Comparison of ENCODE assay signal across 14 cellular contexts in genomic region chr17:38416840-38417209, GRCh38. TPM values are rescaled to one million over a fixed set of nuclear protein-coding genes. Genes with fewer than 3 reads are reported as not detected.
DNase-seq lines count a peak whose midpoint lies in the region; ATAC-seq and TF ChIP-seq lines count a peak whose summit lies in the region.
"Had no signal": no experiment of that assay in that cellular context is flagged by ENCODE, and none has a peak within 500 bp of the region (broad histone marks: within the 10 kb centered on the region; RNA-seq: fewer than 3 reads in every experiment).

No MANE protein-coding gene starts in this region.

- CTCF ChIA-PET in IMR-90 (lab: Yijun Ruan, JAX): no interaction called here

- H3K23ac ChIP-seq in IMR-90 (ENCODE audit: low read depth, low read length) (no peak overlapping the region), neuronal stem cell (ENCODE audit: low read depth, low read length, poor library complexity) (no peak overlapping the region)

- H3K4me1 ChIP-seq in IMR-90 (ENCODE audit: control insufficient read depth, insufficient read depth, low read length): peaks cover 19% of the 10 kb centered on the region
- H3K4me1 ChIP-seq in neuronal stem cell (ENCODE audit: control insufficient read depth in 2 of 2, insufficient read depth in 1 of 2, low read depth in 1 of 2, low read length in 2 of 2): peaks cover 47 to 54% of the 10 kb centered on the region in 2 donors
- peaks cover 8% of the 10 kb centered on the region for H3K4me1 ChIP-seq in effector memory CD4-positive, alpha-beta T cell (ENCODE audit: control insufficient read depth, insufficient read depth, low read length, poor library complexity, severe bottlenecking)

- in situ Hi-C loops in IMR-90 (cut with MboI; ENCODE audit: low sequenced_read_pairs): no loop called here

- H3K14ac ChIP-seq in IMR-90 (replicated peaks; ENCODE audit: low read depth, low read length) (no peak overlapping the region), neuronal stem cell (ENCODE audit: low read length) (no peak overlapping the region)

- H3K4me2 ChIP-seq in IMR-90 (ENCODE audit: low read depth, low read length) (no peak overlapping the region), neuronal stem cell (ENCODE audit: insufficient read depth, low read length, poor library complexity, severe bottlenecking) (no peak overlapping the region)
- H3K4me2 ChIP-seq: PC-9 had no signal

- H4K20me1 ChIP-seq in IMR-90 (ENCODE audit: insufficient read depth, low read length): no peaks in the 10 kb centered on the region; the same call in 1 of the 2 replicates

- no peak for TF ChIP-seq CTCF in IMR-90 (conservative IDR thresholded peaks at IDR 0.05; ENCODE audit: low read depth, low read length)

- TF ChIP-seq POLR2A in IMR-90 (IDR thresholded peaks at IDR 0.05; ENCODE audit: low read depth, low read length): no peak

- ATAC-seq in IMR-90 (ENCODE audit: low read depth): no peak

- H3K56ac ChIP-seq in IMR-90 (ENCODE audit: extremely low read depth, insufficient read depth, low read length): no peak overlapping the region

- H3K9ac ChIP-seq in IMR-90 (ENCODE audit: low read depth, low read length) (no peak overlapping the region), neuronal stem cell (ENCODE audit: low read depth, low read length, poor library complexity) (no peak overlapping the region)

- H3K9me1 ChIP-seq in IMR-90 (ENCODE audit: insufficient read depth, low read length): 0 out of 2 replicates have a peak, but pooled peaks cover 6% of the 10 kb centered on the region

- H2BK12ac ChIP-seq in neuronal stem cell (ENCODE audit: low read length): peak overlapping the region; percentile 51

- POLR2A ChIA-PET in IMR-90 (lab: Charles Lee; ENCODE audit: unreplicated experiment): no interaction called here

- H2BK5ac ChIP-seq in IMR-90 (ENCODE audit: low read depth, low read length, poor library complexity, severe bottlenecking) (no peak overlapping the region), neuronal stem cell (ENCODE audit: low read length) (no peak overlapping the region)

- no peak overlapping the region for H3K4me3 ChIP-seq in IMR-90 (ENCODE audit: insufficient read depth, low read depth, low read length)
- H3K4me3 ChIP-seq in neuronal stem cell (ENCODE audit: low read length in 2 of 2): no peak overlapping the region
- no peak overlapping the region for H3K4me3 ChIP-seq in effector memory CD4-positive, alpha-beta T cell (ENCODE audit: insufficient read depth, low read depth, low read length, poor library complexity, severe bottlenecking)
- H3K4me3 ChIP-seq: dorsolateral prefrontal cortex, left ventricle myocardium inferior, PC-9, thyroid gland had no signal

- DNase-seq in IMR-90 (no peak), NCI-H1436 (lab: John Stamatoyannopoulos, UW) (peak; percentile 43), SK-N-DZ (ENCODE audit: low spot score) (peak; percentile 60), neuronal stem cell (ENCODE audit: low spot score) (no peak), amygdala (lab: John Stamatoyannopoulos, UW) (no peak), OCI-M2 (lab: John Stamatoyannopoulos, UW; ENCODE audit: unreplicated experiment) (no peak)
- no peak for DNase-seq in effector memory CD4-positive, alpha-beta T cell
- DNase-seq: activated naive CD4-positive, alpha-beta T cell treated with anti-CD3 and anti-CD28 coated beads, Interleukin-2, amount 50 U/mL, for 16 hours; CD4-positive, CD25-positive, alpha-beta regulatory T cell; dorsolateral prefrontal cortex; left ventricle myocardium inferior; naive B cell; PC-9; thyroid gland had no signal

- H3K9me3 ChIP-seq in IMR-90 (ENCODE audit: control insufficient read depth, insufficient read depth, low read length) (no peaks in the 10 kb centered on the region), neuronal stem cell (replicated peaks in 1 of 2; ENCODE audit: control insufficient read depth in 2 of 2, insufficient read depth in 1 of 2, low read depth in 1 of 2, low read length in 2 of 2) (no peaks in the 10 kb centered on the region)
- no peaks in the 10 kb centered on the region for H3K9me3 ChIP-seq in effector memory CD4-positive, alpha-beta T cell (ENCODE audit: control insufficient read depth, low read length)
- H3K9me3 ChIP-seq: left ventricle myocardium inferior, thyroid gland had no signal

- no CpG with 5 or more reads among the region's 1 CpG for WGBS in IMR-90 (ENCODE audit: extremely low coverage in 2 of 2, insufficient read length in 1 of 2), 2 experiments
- WGBS in neuronal stem cell (ENCODE audit: extremely low coverage in 2 of 2, insufficient read length in 2 of 2, insufficient replicate concordance in 1 of 2), 2 donors: no CpG with 5 or more reads among the region's 1 CpG

- H3K18ac ChIP-seq in IMR-90 (ENCODE audit: low read depth, low read length) (no peak overlapping the region), neuronal stem cell (ENCODE audit: low read length) (no peak overlapping the region)

- H3K27ac ChIP-seq in IMR-90 (ENCODE audit: insufficient read depth, low read length) (no peak overlapping the region), neuronal stem cell (replicated peaks; ENCODE audit: low read length) (no peak overlapping the region)
- no peak overlapping the region for H3K27ac ChIP-seq in effector memory CD4-positive, alpha-beta T cell (ENCODE audit: insufficient read depth, low read length, poor library complexity, severe bottlenecking)
- H3K27ac ChIP-seq: left ventricle myocardium inferior, PC-9, thyroid gland had no signal

- H2AK5ac ChIP-seq in IMR-90 (ENCODE audit: low read depth, low read length): 0 out of 2 replicates have a peak overlapping the region, but pooled peaks have one; percentile 15
- H2AK5ac ChIP-seq in neuronal stem cell (ENCODE audit: low read depth, low read length): no peak overlapping the region

- TF ChIP-seq RAD21 in IMR-90 (IDR thresholded peaks at IDR 0.05; ENCODE audit: low read length): no peak

- H2BK20ac ChIP-seq in IMR-90 (ENCODE audit: low read depth, low read length): no peak overlapping the region

- H2BK15ac ChIP-seq in IMR-90 (ENCODE audit: low read depth, low read length) (no peak overlapping the region), neuronal stem cell (ENCODE audit: low read length) (no peak overlapping the region)

- H3K79me1 ChIP-seq in IMR-90 (ENCODE audit: low read depth in 1 of 2, low read length in 2 of 2) (no peaks in the 10 kb centered on the region; a peak in 1 of 4 replicates), neuronal stem cell (ENCODE audit: low read depth, low read length) (no peaks in the 10 kb centered on the region)

- H4K5ac ChIP-seq in IMR-90 (ENCODE audit: low read depth, low read length): no peak overlapping the region

- H2AK9ac ChIP-seq in IMR-90 (replicated peaks; ENCODE audit: low read depth, low read length, poor library complexity): no peak overlapping the region

- no peak overlapping the region for H2BK120ac ChIP-seq in IMR-90 (ENCODE audit: low read depth, low read length)
- H2BK120ac ChIP-seq in neuronal stem cell (ENCODE audit: low read depth, low read length): no peak overlapping the region

- H4K91ac ChIP-seq in IMR-90 (ENCODE audit: insufficient read depth, low read depth, low read length) (no peak overlapping the region), neuronal stem cell (ENCODE audit: low read depth, low read length, poor library complexity) (no peak overlapping the region)

- dilution Hi-C loops in IMR-90 (cut with HindIII; ENCODE audit: low sequenced_read_pairs, unreplicated experiment): no loop called here

- H3K27me3 ChIP-seq in IMR-90 (ENCODE audit: control insufficient read depth, insufficient read depth, low read length) (peaks cover 27% of the 10 kb centered on the region), neuronal stem cell (ENCODE audit: control insufficient read depth in 3 of 3, insufficient read depth in 3 of 3, low read depth in 1 of 3, low read length in 3 of 3) (peaks cover 0 to 50% (median 6%) of the 10 kb centered on the region in 3 experiments)
- H3K27me3 ChIP-seq in effector memory CD4-positive, alpha-beta T cell (replicated peaks; ENCODE audit: control insufficient read depth, insufficient read depth, low read length, poor library complexity, severe bottlenecking): peaks cover 29% of the 10 kb centered on the region

- no peak overlapping the region for H3K4ac ChIP-seq in IMR-90 (ENCODE audit: low read depth, low read length)
- no peak overlapping the region for H3K4ac ChIP-seq in neuronal stem cell (ENCODE audit: low read length)

- intact Hi-C loops in IMR-90 (cut with micrococcal nuclease): no loop called here

- no TSS peak for BruUV-seq in IMR-90 (replicated peaks; lab: Mats Ljungman, UMichigan)

- H4K8ac ChIP-seq in IMR-90 (ENCODE audit: low read depth in 2 of 2, low read length in 2 of 2): no peak overlapping the region
- no peak overlapping the region for H4K8ac ChIP-seq in neuronal stem cell (ENCODE audit: low read depth, low read length)

- no peaks in the 10 kb centered on the region for H3K36me3 ChIP-seq in IMR-90 (ENCODE audit: control insufficient read depth, insufficient read depth, low read length)
- H3K36me3 ChIP-seq in neuronal stem cell (replicated peaks in 1 of 2; ENCODE audit: control insufficient read depth in 2 of 2, insufficient read depth in 2 of 2, low read length in 2 of 2): no peaks in the 10 kb centered on the region
- H3K36me3 ChIP-seq in effector memory CD4-positive, alpha-beta T cell (ENCODE audit: control insufficient read depth, insufficient read depth, low read length): no peaks in the 10 kb centered on the region
- H3K36me3 ChIP-seq: left ventricle myocardium inferior, thyroid gland had no signal

- H2AFZ ChIP-seq in IMR-90 (replicated peaks; ENCODE audit: low read length, poor library complexity) (no peak overlapping the region), neuronal stem cell (ENCODE audit: low read length) (no peak overlapping the region)
- H2AFZ ChIP-seq: PC-9 had no signal

TF ChIP-seq in IMR-90, 13 proteins besides CTCF, POLR2A, EP300 and RAD21 (continues in another document):
- TF ChIP-seq MAZ (IDR thresholded peaks at IDR 0.05; ENCODE audit: borderline replicate concordance, low read depth, low read length): no peak
- no peak for TF ChIP-seq SMC3 (IDR thresholded peaks at IDR 0.05; ENCODE audit: low read depth, low read length)
- no peak for TF ChIP-seq RFX5 (IDR thresholded peaks at IDR 0.05; ENCODE audit: low read depth, low read length)
- TF ChIP-seq CHD1 (IDR thresholded peaks at IDR 0.05; ENCODE audit: low read depth, low read length): no peak
- TF ChIP-seq MAFK (IDR thresholded peaks at IDR 0.05; ENCODE audit: low read depth, low read length): no peak
- TF ChIP-seq RCOR1 (IDR thresholded peaks at IDR 0.05; ENCODE audit: insufficient replicate concordance, low read length): no peak
- TF ChIP-seq BHLHE40 (IDR thresholded peaks at IDR 0.05; ENCODE audit: low read depth, low read length): no peak

RNA-seq across cellular contexts. Expression of gene ARHGAP23, which starts 11.4 kb away (rescaled TPM):
- 9.3 and 17.8 TPM in 2 replicates for total RNA-seq in IMR-90 (2012; rRNA removed)
- 42.7 and 43.3 TPM in 2 replicates for polyA plus RNA-seq in IMR-90 (2012; rRNA removed)
- polyA plus RNA-seq in IMR-90 (2012; cell fraction: cytosol; rRNA removed): 30.0 and 40.5 TPM in 2 replicates
- polyA plus RNA-seq in IMR-90 (2012; cell fraction: nucleus; rRNA removed; ENCODE audit: low replicate concordance): 56.1 and 68.3 TPM in 2 replicates
- 18.2 and 21.7 TPM in 2 replicates for polyA plus RNA-seq in SK-N-DZ (2014; cell fraction: cytosol; rRNA removed)
- polyA plus RNA-seq in SK-N-DZ (2014; cell fraction: nucleus; rRNA removed): 20.8 and 21.0 TPM in 2 replicates
- polyA plus RNA-seq in neuronal stem cell (2013, experiment 1 of 2): 15.0 TPM
- 15.8 TPM for polyA plus RNA-seq in neuronal stem cell (2013, experiment 2 of 2)

Comparison
In these comparisons a context has a peak if more than half of its experiments do, and no peak if none do; other contexts are left out.
1. DNase-seq: peak in NCI-H1436 (single experiment) and SK-N-DZ (single experiment); none in IMR-90 (single experiment), neuronal stem cell (single experiment), effector memory CD4-positive, alpha-beta T cell (0 of 3), amygdala (0 of 56) and OCI-M2 (single experiment).